ENCODE assay signal across 16 cellular contexts in the genomic region with DNA sequence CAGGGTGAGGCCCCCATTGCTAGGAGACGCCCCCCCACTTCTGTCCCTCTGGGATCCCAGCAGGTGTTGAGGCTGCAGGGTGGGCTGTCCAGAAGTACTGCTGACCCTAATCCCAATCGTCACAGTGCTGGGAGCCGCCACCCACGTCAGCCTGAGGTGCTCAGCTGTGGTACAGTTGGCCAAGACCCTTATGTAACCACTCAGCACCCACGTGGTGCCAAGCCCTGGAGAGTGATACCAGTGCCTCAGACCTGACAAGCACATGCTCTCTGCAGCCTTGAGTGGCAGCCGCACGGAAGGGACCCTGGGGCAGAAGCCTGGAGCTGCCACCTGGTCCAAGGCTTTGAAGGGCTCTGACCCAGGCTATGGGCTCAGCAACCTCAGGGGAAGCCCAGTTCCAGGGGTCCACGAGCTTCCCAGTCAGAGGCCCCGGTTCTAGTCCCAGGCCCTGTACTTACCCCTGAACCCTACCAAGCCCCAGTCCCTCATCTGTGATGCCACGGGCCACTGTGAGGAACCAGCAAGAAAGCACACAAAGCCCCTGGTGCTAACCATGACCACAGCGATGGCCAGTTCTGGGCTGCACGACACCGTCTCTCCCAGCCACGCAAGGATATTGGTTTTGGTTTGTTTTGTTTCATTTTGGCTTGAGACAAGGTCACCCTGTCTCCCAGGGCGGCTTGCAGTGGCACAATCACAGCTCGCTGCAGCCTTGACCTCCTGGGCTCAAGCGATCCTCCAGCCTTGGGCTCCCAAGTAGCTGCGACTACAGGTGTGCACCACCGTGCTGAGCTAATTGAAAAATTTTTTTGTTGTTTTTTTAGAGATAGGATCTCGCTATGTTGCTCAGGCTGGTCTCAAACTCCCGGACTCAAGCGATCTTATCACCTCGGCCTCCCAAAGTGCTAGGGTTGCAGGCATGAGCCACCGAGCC. TPM values are rescaled to one million over a fixed set of nuclear protein-coding genes. Genes with fewer than 3 reads are reported as not detected.
DNase-seq lines count a peak whose midpoint lies in the region; ATAC-seq and TF ChIP-seq lines count a peak whose summit lies in the region.
"Had no signal": no experiment of that assay in that cellular context is flagged by ENCODE, and none has a peak within 500 bp of the region (broad histone marks: within the 10 kb centered on the region; RNA-seq: fewer than 3 reads in every experiment).

No MANE protein-coding gene starts in this region.

- ATAC-seq in GM21717 (IDR thresholded peaks at IDR 0.05; ENCODE audit: unreplicated experiment) (no peak), GM21423 (IDR thresholded peaks at IDR 0.05; ENCODE audit: unreplicated experiment) (no peak)
- ATAC-seq: activated T-helper 17 cell treated with anti-CD3 and anti-CD28 coated beads, Interleukin-2, amount 50 U/mL, for 72 hours; HCT116 had no signal

- H3K27me3 Mint-ChIP-seq in activated naive CD4-positive, alpha-beta T cell treated with anti-CD3 and anti-CD28 coated beads, Interleukin-2, amount 10 ng/mL, durations not matched to agents 7 days and 5 days: no peaks in the 10 kb centered on the region
- H3K27me3 Mint-ChIP-seq: activated T-helper 17 cell treated with anti-CD3 and anti-CD28 coated beads, Interleukin-2, amount 50 U/mL, for 72 hours had no signal

- no peak overlapping the region for H3K4me3 ChIP-seq in WERI-Rb-1 (ENCODE audit: low read depth, low read length)
- H3K4me3 ChIP-seq: coronary artery had no signal

- no peak overlapping the region for H3K4me3 Mint-ChIP-seq in activated naive CD4-positive, alpha-beta T cell treated with anti-CD3 and anti-CD28 coated beads, Interleukin-2, amount 10 ng/mL, durations not matched to agents 7 days and 5 days
- H3K4me3 Mint-ChIP-seq: activated T-helper 17 cell treated with anti-CD3 and anti-CD28 coated beads, Interleukin-2, amount 50 U/mL, for 72 hours; memory B cell had no signal

- H3K9me3 Mint-ChIP-seq in activated naive CD4-positive, alpha-beta T cell treated with anti-CD3 and anti-CD28 coated beads, Interleukin-2, amount 10 ng/mL, durations not matched to agents 7 days and 5 days: no peaks in the 10 kb centered on the region
- H3K9me3 Mint-ChIP-seq: activated T-helper 17 cell treated with anti-CD3 and anti-CD28 coated beads, Interleukin-2, amount 50 U/mL, for 72 hours; memory B cell had no signal

- H3K27ac ChIP-seq in WERI-Rb-1 (peak overlapping the region; percentile 69), temporal lobe (ENCODE audit: low read depth, low read length) (peak overlapping the region; percentile 59)
- H3K27ac ChIP-seq: coronary artery, epithelial cell of prostate had no signal

- no peaks in the 10 kb centered on the region for H3K27me3 ChIP-seq in WERI-Rb-1 (ENCODE audit: insufficient read depth, low read depth, severe bottlenecking)

- DNase-seq in activated naive CD4-positive, alpha-beta T cell treated with anti-CD3 and anti-CD28 coated beads, Interleukin-2, amount 10 ng/mL, durations not matched to agents 7 days and 5 days: no peak
- DNase-seq in activated naive CD4-positive, alpha-beta T cell treated with Interleukin-2 at 50 U/mL for 16 hours: no peak
- DNase-seq in WERI-Rb-1 (no peak), inferior parietal cortex (ENCODE audit: extremely low spot score) (peak; percentile 41)
- no peak for DNase-seq in activated CD8-positive, alpha-beta memory T cell treated with anti-CD3 and anti-CD28 coated beads, Interleukin-2, amount 50 U/mL, for 48 hours
- DNase-seq: NCI-H1694 treated with DMSO at 0.1 percent for 48 hours, retina, SW 1271 had no signal

- H3K36me3 ChIP-seq in WERI-Rb-1: peaks cover 90% of the 10 kb centered on the region

- no peaks in the 10 kb centered on the region for H3K9me3 ChIP-seq in WERI-Rb-1 (ENCODE audit: severe bottlenecking)

- TF ChIP-seq CTCF in WERI-Rb-1 (IDR thresholded peaks at IDR 0.05; ENCODE audit: low read depth, low read length): no peak

- CTCF ChIA-PET in activated naive CD4-positive, alpha-beta T cell treated with anti-CD3 and anti-CD28 coated beads, Interleukin-2, amount 10 ng/mL, durations not matched to agents 7 days and 5 days (lab: Charles Lee): no interaction called here

- H3K27ac Mint-ChIP-seq in activated naive CD4-positive, alpha-beta T cell treated with anti-CD3 and anti-CD28 coated beads, Interleukin-2, amount 10 ng/mL, durations not matched to agents 7 days and 5 days: peak overlapping the region; percentile 71
- H3K27ac Mint-ChIP-seq: activated T-helper 17 cell treated with anti-CD3 and anti-CD28 coated beads, Interleukin-2, amount 50 U/mL, for 72 hours; memory B cell had no signal

- no peaks in the 10 kb centered on the region for H3K36me3 Mint-ChIP-seq in activated naive CD4-positive, alpha-beta T cell treated with anti-CD3 and anti-CD28 coated beads, Interleukin-2, amount 10 ng/mL, durations not matched to agents 7 days and 5 days
- H3K36me3 Mint-ChIP-seq: memory B cell had no signal

- peaks cover 35% of the 10 kb centered on the region for H3K4me1 Mint-ChIP-seq in activated naive CD4-positive, alpha-beta T cell treated with anti-CD3 and anti-CD28 coated beads, Interleukin-2, amount 10 ng/mL, durations not matched to agents 7 days and 5 days
- H3K4me1 Mint-ChIP-seq: activated T-helper 17 cell treated with anti-CD3 and anti-CD28 coated beads, Interleukin-2, amount 50 U/mL, for 72 hours had no signal

RNA-seq across cellular contexts. Expression of a gene that starts 50.7 kb away (rescaled TPM):
- not detected for total RNA-seq in temporal lobe
- total RNA-seq: activated T-helper 17 cell treated with anti-CD3 and anti-CD28 coated beads, Interleukin-2, amount 50 U/mL, for 72 hours had no signal

RNA-seq across cellular contexts. Expression of a gene that starts 51.2 kb away (rescaled TPM):
- 2.2 TPM for total RNA-seq in temporal lobe
